In genomic region chr6:27019651-27020552, GRCh38 we compare ENCODE assay signal across 8 cellular contexts.
A peak's percentile ranks its signal among the peaks of the same experiment; 100 is the strongest.
DNase-seq lines count a peak whose midpoint lies in the region; ATAC-seq and TF ChIP-seq lines count a peak whose summit lies in the region.

No MANE protein-coding gene starts in this region.

- DNase-seq in A673 (ENCODE audit: low spot score) (peak; percentile 78), right cardiac atrium (peak; percentile 88 to 93 (median 89)), posterior cingulate gyrus (peak; percentile 62 to 97 (median 81)), vagina (ENCODE audit: extremely low spot score in 2 of 2) (no peak)

- H3K9me3 ChIP-seq in A673 (ENCODE audit: low read depth, low read length, poor library complexity, severe bottlenecking) (peaks cover 5% of the 10 kb centered on the region), right cardiac atrium (ENCODE audit: control insufficient read depth, low read length) (no peaks in the 10 kb centered on the region), vagina (no peaks in the 10 kb centered on the region)

- peaks cover 0 to 3% (median 3%) of the 10 kb centered on the region in 3 donors for H3K4me1 Mint-ChIP-seq in IgD-negative memory B cell

- H3K4me3 Mint-ChIP-seq in IgD-negative memory B cell, result peak overlapping the region; percentile 36 to 90 (median 80)

- peak overlapping the region in 1 of 3 donors; percentile 60 for H3K27ac Mint-ChIP-seq in IgD-negative memory B cell

- TF ChIP-seq CTCF in A673 (conservative IDR thresholded peaks at IDR 0.05; ENCODE audit: low read depth, low read length) (no peak), vagina (IDR thresholded peaks at IDR 0.05) (no peak)

- H3K4me1 ChIP-seq in A673 (ENCODE audit: insufficient read depth, low read length, poor library complexity, severe bottlenecking), result peaks cover 3% of the 10 kb centered on the region
- H3K4me1 ChIP-seq in right cardiac atrium (ENCODE audit: control insufficient read depth, insufficient read depth, low read length), result no peaks in the 10 kb centered on the region
- H3K4me1 ChIP-seq in vagina, result peaks cover 8% of the 10 kb centered on the region

- TF ChIP-seq POLR2A in vagina (IDR thresholded peaks at IDR 0.05), result peak in 1 of 2 donors; percentile 38

- peaks cover 8 to 48% (median 8%) of the 10 kb centered on the region in 3 donors for H3K9me3 Mint-ChIP-seq in IgD-negative memory B cell

- no peaks in the 10 kb centered on the region for H3K27me3 ChIP-seq in A673 (replicated peaks; ENCODE audit: insufficient read depth, low read depth, low read length, poor library complexity)
- H3K27me3 ChIP-seq in right cardiac atrium (ENCODE audit: control insufficient read depth, insufficient read depth), result no peaks in the 10 kb centered on the region
- no peaks in the 10 kb centered on the region for H3K27me3 ChIP-seq in vagina

- POLR2A ChIA-PET in A673 (lab: Charles Lee; ENCODE audit: low non-redundant PET), result no interaction called here

- 2% methylated on average over 58 of the region's 58 CpGs for WGBS in right cardiac atrium

- ATAC-seq in GM19023 (IDR thresholded peaks at IDR 0.05; ENCODE audit: unreplicated experiment) (peak; percentile 98), SK-N-SH treated with all-trans-retinoic acid at 6 μM for 48 hours (peak; percentile 97), right cardiac atrium (peak; percentile 99 to 100)

- intact Hi-C loops in A673 (cut with micrococcal nuclease; ENCODE audit: unreplicated experiment) (no loop called here), right cardiac atrium (cut with DNase I) (no loop called here), posterior cingulate gyrus (cut with DNase I) (no loop called here), vagina (cut with DNase I) (no loop called here)

- peak overlapping the region; percentile 60 for H3K27ac ChIP-seq in A673 (ENCODE audit: low read depth, low read length, poor library complexity, severe bottlenecking)
- peak overlapping the region; percentile 85 for H3K27ac ChIP-seq in angular gyrus (ENCODE audit: low read depth, low read length)
- peak overlapping the region; percentile 55 for H3K27ac ChIP-seq in right cardiac atrium (ENCODE audit: low read length)
- peak overlapping the region; percentile 77 for H3K27ac ChIP-seq in vagina

- BruUV-seq in A673 (replicated peaks; lab: Mats Ljungman, UMichigan), result TSS peak; percentile 53

- CTCF ChIA-PET in A673 (lab: Charles Lee), result no interaction called here

- H3K27me3 Mint-ChIP-seq in IgD-negative memory B cell, result peaks cover 9% of the 10 kb centered on the region

- no peaks in the 10 kb centered on the region for H3K36me3 ChIP-seq in A673 (ENCODE audit: insufficient read depth, low read length, poor library complexity, severe bottlenecking)
- no peaks in the 10 kb centered on the region for H3K36me3 ChIP-seq in vagina

- H3K36me3 Mint-ChIP-seq in IgD-negative memory B cell, result peaks cover 2% of the 10 kb centered on the region

- H3K4me3 ChIP-seq in A673 (ENCODE audit: low read depth, low read length, poor library complexity, severe bottlenecking) (peak overlapping the region; percentile 53), right cardiac atrium (ENCODE audit: low read length) (peak overlapping the region; percentile 46), vagina (peak overlapping the region; percentile 60 to 77)

TF ChIP-seq in SK-N-SH treated with all-trans-retinoic acid at 6 μM for 48 hours, 23 proteins besides CTCF, POLR2A, EP300 and RAD21 (continues in another document):
- TF ChIP-seq PATZ1 (CRISPR knock-in tag; IDR thresholded peaks at IDR 0.05; ENCODE audit: borderline replicate concordance) (no peak), ZNF8 (CRISPR knock-in tag; IDR thresholded peaks at IDR 0.05) (0 out of 2 replicates have a peak, but pooled peaks have one; percentile 14), ESRRG (CRISPR knock-in tag; IDR thresholded peaks at IDR 0.05) (no peak), CSDC2 (CRISPR knock-in tag; IDR thresholded peaks at IDR 0.05) (peak; percentile 72), ZFP30 (CRISPR knock-in tag; IDR thresholded peaks at IDR 0.05) (no peak), ZC3H10 (CRISPR knock-in tag; IDR thresholded peaks at IDR 0.05) (no peak), ZFP3 (CRISPR knock-in tag; IDR thresholded peaks at IDR 0.05) (peak; percentile 43; the same call in 1 of the 2 replicates), ISL1 (CRISPR knock-in tag; IDR thresholded peaks at IDR 0.05) (0 out of 2 replicates have a peak, but pooled peaks have one; percentile 5), TOX (CRISPR knock-in tag; IDR thresholded peaks at IDR 0.05; ENCODE audit: borderline replicate concordance) (no peak), BACH2 (CRISPR knock-in tag; IDR thresholded peaks at IDR 0.05; ENCODE audit: borderline replicate concordance) (no peak), ZNF565 (CRISPR knock-in tag; conservative IDR thresholded peaks at IDR 0.05; ENCODE audit: low read depth) (no peak), OSR1 (CRISPR knock-in tag; IDR thresholded peaks at IDR 0.05) (no peak), PPARA (CRISPR knock-in tag; IDR thresholded peaks at IDR 0.05; ENCODE audit: borderline replicate concordance) (no peak), ZNF70 (CRISPR knock-in tag; IDR thresholded peaks at IDR 0.05) (no peak; the same call in 1 of the 2 replicates), RARB (CRISPR knock-in tag; IDR thresholded peaks at IDR 0.05) (no peak), GLIS3 (CRISPR knock-in tag; IDR thresholded peaks at IDR 0.05) (no peak)
- TF ChIP-seq, protein P1, sequence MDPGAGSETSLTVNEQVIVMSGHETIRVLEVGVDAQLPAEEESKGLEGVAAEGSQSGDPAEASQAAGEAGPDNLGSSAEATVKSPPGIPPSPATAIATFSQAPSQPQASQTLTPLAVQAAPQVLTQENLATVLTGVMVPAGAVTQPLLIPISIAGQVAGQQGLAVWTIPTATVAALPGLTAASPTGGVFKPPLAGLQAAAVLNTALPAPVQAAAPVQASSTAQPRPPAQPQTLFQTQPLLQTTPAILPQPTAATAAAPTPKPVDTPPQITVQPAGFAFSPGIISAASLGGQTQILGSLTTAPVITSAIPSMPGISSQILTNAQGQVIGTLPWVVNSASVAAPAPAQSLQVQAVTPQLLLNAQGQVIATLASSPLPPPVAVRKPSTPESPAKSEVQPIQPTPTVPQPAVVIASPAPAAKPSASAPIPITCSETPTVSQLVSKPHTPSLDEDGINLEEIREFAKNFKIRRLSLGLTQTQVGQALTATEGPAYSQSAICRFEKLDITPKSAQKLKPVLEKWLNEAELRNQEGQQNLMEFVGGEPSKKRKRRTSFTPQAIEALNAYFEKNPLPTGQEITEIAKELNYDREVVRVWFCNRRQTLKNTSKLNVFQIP (CRISPR knock-in tag; IDR thresholded peaks at IDR 0.05; ENCODE audit: borderline replicate concordance, low read depth), result no peak
- TF ChIP-seq, protein P2, sequence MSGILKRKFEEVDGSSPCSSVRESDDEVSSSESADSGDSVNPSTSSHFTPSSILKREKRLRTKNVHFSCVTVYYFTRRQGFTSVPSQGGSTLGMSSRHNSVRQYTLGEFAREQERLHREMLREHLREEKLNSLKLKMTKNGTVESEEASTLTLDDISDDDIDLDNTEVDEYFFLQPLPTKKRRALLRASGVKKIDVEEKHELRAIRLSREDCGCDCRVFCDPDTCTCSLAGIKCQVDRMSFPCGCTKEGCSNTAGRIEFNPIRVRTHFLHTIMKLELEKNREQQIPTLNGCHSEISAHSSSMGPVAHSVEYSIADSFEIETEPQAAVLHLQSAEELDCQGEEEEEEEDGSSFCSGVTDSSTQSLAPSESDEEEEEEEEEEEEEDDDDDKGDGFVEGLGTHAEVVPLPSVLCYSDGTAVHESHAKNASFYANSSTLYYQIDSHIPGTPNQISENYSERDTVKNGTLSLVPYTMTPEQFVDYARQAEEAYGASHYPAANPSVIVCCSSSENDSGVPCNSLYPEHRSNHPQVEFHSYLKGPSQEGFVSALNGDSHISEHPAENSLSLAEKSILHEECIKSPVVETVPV (CRISPR knock-in tag; IDR thresholded peaks at IDR 0.05), result no peak
- TF ChIP-seq, protein P3, sequence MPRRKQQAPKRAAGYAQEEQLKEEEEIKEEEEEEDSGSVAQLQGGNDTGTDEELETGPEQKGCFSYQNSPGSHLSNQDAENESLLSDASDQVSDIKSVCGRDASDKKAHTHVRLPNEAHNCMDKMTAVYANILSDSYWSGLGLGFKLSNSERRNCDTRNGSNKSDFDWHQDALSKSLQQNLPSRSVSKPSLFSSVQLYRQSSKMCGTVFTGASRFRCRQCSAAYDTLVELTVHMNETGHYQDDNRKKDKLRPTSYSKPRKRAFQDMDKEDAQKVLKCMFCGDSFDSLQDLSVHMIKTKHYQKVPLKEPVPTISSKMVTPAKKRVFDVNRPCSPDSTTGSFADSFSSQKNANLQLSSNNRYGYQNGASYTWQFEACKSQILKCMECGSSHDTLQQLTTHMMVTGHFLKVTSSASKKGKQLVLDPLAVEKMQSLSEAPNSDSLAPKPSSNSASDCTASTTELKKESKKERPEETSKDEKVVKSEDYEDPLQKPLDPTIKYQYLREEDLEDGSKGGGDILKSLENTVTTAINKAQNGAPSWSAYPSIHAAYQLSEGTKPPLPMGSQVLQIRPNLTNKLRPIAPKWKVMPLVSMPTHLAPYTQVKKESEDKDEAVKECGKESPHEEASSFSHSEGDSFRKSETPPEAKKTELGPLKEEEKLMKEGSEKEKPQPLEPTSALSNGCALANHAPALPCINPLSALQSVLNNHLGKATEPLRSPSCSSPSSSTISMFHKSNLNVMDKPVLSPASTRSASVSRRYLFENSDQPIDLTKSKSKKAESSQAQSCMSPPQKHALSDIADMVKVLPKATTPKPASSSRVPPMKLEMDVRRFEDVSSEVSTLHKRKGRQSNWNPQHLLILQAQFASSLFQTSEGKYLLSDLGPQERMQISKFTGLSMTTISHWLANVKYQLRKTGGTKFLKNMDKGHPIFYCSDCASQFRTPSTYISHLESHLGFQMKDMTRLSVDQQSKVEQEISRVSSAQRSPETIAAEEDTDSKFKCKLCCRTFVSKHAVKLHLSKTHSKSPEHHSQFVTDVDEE (CRISPR knock-in tag; IDR thresholded peaks at IDR 0.05), result peak; percentile 68; the same call in 1 of the 2 replicates

Comparison
In these comparisons a context has a peak if more than half of its experiments do, and no peak if none do; other contexts are left out.
1. DNase-seq: peak in A673 (single experiment), right cardiac atrium (3 of 3) and posterior cingulate gyrus (10 of 10); none in vagina (0 of 2).
2. Peak in every context shown above with its lines, with median percentiles within 50 percentile points of each other: H3K27ac ChIP-seq, H3K4me3 ChIP-seq and ATAC-seq.